13 cellular contexts compared by ENCODE assay signal in the genomic region with DNA sequence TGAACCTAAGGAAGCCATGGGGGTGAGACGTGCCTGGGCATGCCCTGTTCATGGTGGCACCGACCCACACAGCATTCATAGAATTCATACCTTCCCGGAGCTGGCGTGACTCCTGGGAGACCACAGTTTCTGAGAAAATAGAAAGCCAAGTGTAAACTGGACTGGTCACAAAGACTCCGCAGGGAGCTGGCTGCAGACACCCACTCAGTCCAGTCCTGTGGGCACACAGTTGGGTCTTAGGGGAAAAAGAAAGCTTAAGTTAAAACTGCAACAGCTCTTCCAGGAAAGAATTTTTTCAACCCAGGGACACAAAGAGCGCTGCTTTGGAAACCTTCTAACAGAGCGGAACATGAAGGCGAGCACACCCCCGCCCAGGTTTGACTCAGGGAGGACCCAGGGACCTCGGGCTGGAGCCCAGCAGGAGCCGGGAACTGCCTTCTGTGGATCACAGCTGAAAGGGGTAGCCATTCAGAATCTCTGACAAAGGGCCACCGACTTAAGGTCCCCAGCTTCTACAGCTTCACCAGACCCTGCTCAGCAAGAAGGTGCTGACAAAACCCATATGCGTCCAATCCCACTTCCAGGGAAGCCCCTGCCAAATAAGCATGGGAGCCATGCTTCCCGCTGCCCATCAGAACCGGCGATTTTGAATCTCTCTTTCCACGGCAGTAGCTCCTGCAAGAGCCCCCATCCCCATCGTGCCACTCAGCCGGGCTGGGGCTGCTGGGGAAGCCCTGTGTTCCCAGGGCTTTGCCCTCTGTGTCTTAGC.
DNase-seq lines count a peak whose midpoint lies in the region; ATAC-seq, FAIRE-seq and TF ChIP-seq lines count a peak whose summit lies in the region.
"Had no signal": no experiment of that assay in that cellular context is flagged by ENCODE, and none has a peak within 500 bp of the region (broad histone marks: within the 10 kb centered on the region; RNA-seq: fewer than 3 reads in every experiment).

No MANE protein-coding gene starts in this region.

- no peak overlapping the region for H3K4me3 ChIP-seq in bronchial epithelial cell (ENCODE audit: low read depth, low read length)
- H3K4me3 ChIP-seq in mesodermal cell (ENCODE audit: extremely low read depth, insufficient read depth, low read length, poor library complexity, severe bottlenecking), result no peak overlapping the region
- H3K4me3 ChIP-seq in BE2C (ENCODE audit: low read depth, low read length), result no peak overlapping the region

- H3K36me3 ChIP-seq in bronchial epithelial cell (ENCODE audit: control insufficient read depth, insufficient read depth, low read length), result no peaks in the 10 kb centered on the region
- no peaks in the 10 kb centered on the region for H3K36me3 ChIP-seq in mesodermal cell (ENCODE audit: control insufficient read depth, insufficient read depth, low read length)
- H3K36me3 ChIP-seq in BE2C, result no peaks in the 10 kb centered on the region

- H3K27me3 ChIP-seq in bronchial epithelial cell (ENCODE audit: control insufficient read depth, insufficient read depth, low read length) (no peaks in the 10 kb centered on the region), BE2C (peaks cover 80% of the 10 kb centered on the region)

- ATAC-seq in HG03354 (IDR thresholded peaks at IDR 0.05; ENCODE audit: poor library complexity, severe bottlenecking, unreplicated experiment) (no peak), HG03520 (IDR thresholded peaks at IDR 0.05; ENCODE audit: unreplicated experiment) (no peak)
- ATAC-seq: activated CD4-positive, CD25-positive, alpha-beta regulatory T cell treated with anti-CD3 and anti-CD28 coated beads, Interleukin-2, amount 50 U/mL, for 24 hours had no signal

- DNase-seq in Ammon's horn (ENCODE audit: low spot score), result peak; percentile 58
- DNase-seq in NCI-H1105 (lab: John Stamatoyannopoulos, UW), result peak; percentile 72
- DNase-seq in bronchial epithelial cell (ENCODE audit: low read depth), result peak; percentile 67
- no peak for DNase-seq in BE2C
- no peak for DNase-seq in NCI-H128 (lab: John Stamatoyannopoulos, UW; ENCODE audit: unreplicated experiment)
- DNase-seq: activated T-cell treated with anti-CD3 and anti-CD28 coated beads for 4 hours; foreskin melanocyte; NCI-H1930; stimulated activated CD4-positive, alpha-beta T cell treated with anti-CD3 and anti-CD28 coated beads, Interleukin-4, amount 100 ng/mL, for 1 hour had no signal

- FAIRE-seq in bronchial epithelial cell (lab: Jason Lieb, UNC), result no peak

- H3K9me3 ChIP-seq in mesodermal cell (ENCODE audit: control insufficient read depth, low read length) (no peaks in the 10 kb centered on the region), BE2C (no peaks in the 10 kb centered on the region)

- H3K27ac ChIP-seq in mesodermal cell (ENCODE audit: low read depth, low read length, severe bottlenecking), result peak overlapping the region; percentile 41

- peaks cover 52% of the 10 kb centered on the region for H3K4me1 ChIP-seq in mesodermal cell (ENCODE audit: control insufficient read depth, insufficient read depth, low read length, poor library complexity, severe bottlenecking)
- H3K4me1 ChIP-seq in BE2C, result no peaks in the 10 kb centered on the region

- no peak for TF ChIP-seq CTCF in bronchial epithelial cell (IDR thresholded peaks at IDR 0.05; ENCODE audit: insufficient read depth, low read length, severe bottlenecking)
- no peak for TF ChIP-seq CTCF in BE2C (IDR thresholded peaks at IDR 0.05; ENCODE audit: low read depth, low read length)

- 82 to 87% methylated on average over 16 to 19 of the region's 19 CpGs for WGBS in mesodermal cell (ENCODE audit: insufficient coverage in 2 of 2), 2 experiments

Comparison
In these comparisons a context has a peak if more than half of its experiments do, and no peak if none do; other contexts are left out.
1. DNase-seq: peak in Ammon's horn (single experiment), NCI-H1105 (single experiment) and bronchial epithelial cell (single experiment); none in BE2C (single experiment) and NCI-H128 (single experiment).